19 cellular contexts compared by ENCODE assay signal in genomic region chr18:22605736-22606135, GRCh38.
DNase-seq lines count a peak whose midpoint lies in the region; TF ChIP-seq lines count a peak whose summit lies in the region.
"Had no signal": no experiment of that assay in that cellular context is flagged by ENCODE, and none has a peak within 500 bp of the region (broad histone marks: within the 10 kb centered on the region; RNA-seq: fewer than 3 reads in every experiment).

No MANE protein-coding gene starts in this region.

- no peak for TF ChIP-seq POLR2A in breast epithelium (IDR thresholded peaks at IDR 0.05)

- intact Hi-C loops in mammary epithelial cell (cut with micrococcal nuclease) (no loop called here), breast epithelium (cut with DNase I; ENCODE audit: low total_unique reads) (no loop called here)
- intact Hi-C loops in activated CD4-positive, alpha-beta memory T cell treated with anti-CD3 and anti-CD28 coated beads for 36 hours (cut with micrococcal nuclease), result no loop called here

- DNase-seq in mammary epithelial cell, result peak; percentile 18
- no peak for DNase-seq in breast epithelium (ENCODE audit: low spot score in 2 of 2)
- DNase-seq in epithelial cell of esophagus (ENCODE audit: low read depth), result peak; percentile 59
- DNase-seq in trophoblast cell, result peak; percentile 67 to 95
- DNase-seq in type B pancreatic cell (ENCODE audit: extremely low spot score, unreplicated experiment), result no peak
- no peak for DNase-seq in caudate nucleus (lab: John Stamatoyannopoulos, UW)
- no peak for DNase-seq in SK-N-DZ (ENCODE audit: low spot score)
- no peak for DNase-seq in activated CD4-positive, alpha-beta memory T cell treated with anti-CD3 and anti-CD28 coated beads for 36 hours
- DNase-seq: Caco-2; CD4-positive, CD25-positive, alpha-beta regulatory T cell; CD8-positive, alpha-beta T cell; DMS153; DND-41; GOT3; HFFc6 had no signal

- H3K79me2 ChIP-seq in mammary epithelial cell (ENCODE audit: insufficient read depth, low read length) (no peaks in the 10 kb centered on the region), trophoblast cell (ENCODE audit: control insufficient read depth, insufficient read depth, low read length, poor library complexity) (no peaks in the 10 kb centered on the region)

- no peak for TF ChIP-seq CTCF in mammary epithelial cell (conservative IDR thresholded peaks at IDR 0.05 in 1 of 2, IDR thresholded peaks at IDR 0.05 in 1 of 2; ENCODE audit: extremely low read depth in 1 of 2, insufficient read depth in 1 of 2, low read depth in 1 of 2, low read length in 2 of 2)
- TF ChIP-seq CTCF in breast epithelium (IDR thresholded peaks at IDR 0.05), result no peak
- no peak for TF ChIP-seq CTCF in epithelial cell of esophagus (IDR thresholded peaks at IDR 0.05; ENCODE audit: insufficient read depth, low read depth, low read length, missing control alignments)
- no peak for TF ChIP-seq CTCF in type B pancreatic cell (conservative IDR thresholded peaks at IDR 0.05)

- H3K27ac ChIP-seq in mammary epithelial cell (ENCODE audit: insufficient read depth, low read depth, low read length) (no peak overlapping the region), breast epithelium (peak overlapping the region in 1 of 2 donors; percentile 83), trophoblast cell (ENCODE audit: low read depth, low read length) (no peak overlapping the region), caudate nucleus (ENCODE audit: low read depth, low read length) (no peak overlapping the region)
- H3K27ac ChIP-seq: BLaER1, C4-2B had no signal

- H2BK12ac ChIP-seq in trophoblast cell (ENCODE audit: low read length), result no peak overlapping the region

- H3K18ac ChIP-seq in trophoblast cell (ENCODE audit: low read length), result no peak overlapping the region

- H3K4me1 Mint-ChIP-seq in type B pancreatic cell (ENCODE audit: unreplicated experiment), result peaks cover 5% of the 10 kb centered on the region
- no peaks in the 10 kb centered on the region for H3K4me1 Mint-ChIP-seq in activated CD4-positive, alpha-beta memory T cell treated with anti-CD3 and anti-CD28 coated beads for 36 hours (ENCODE audit: low read depth)
- H3K4me1 Mint-ChIP-seq: B cell; CD4-positive, CD25-positive, alpha-beta regulatory T cell had no signal

- H3K27ac Mint-ChIP-seq in type B pancreatic cell, result peak overlapping the region; percentile 39
- no peak overlapping the region for H3K27ac Mint-ChIP-seq in activated CD4-positive, alpha-beta memory T cell treated with anti-CD3 and anti-CD28 coated beads for 36 hours
- H3K27ac Mint-ChIP-seq: B cell; CD4-positive, CD25-positive, alpha-beta regulatory T cell; CD8-positive, alpha-beta T cell; HFFc6 had no signal

- no peak overlapping the region for H2BK5ac ChIP-seq in trophoblast cell (ENCODE audit: low read depth, low read length, poor library complexity)

- no peak overlapping the region for H2AK5ac ChIP-seq in trophoblast cell (ENCODE audit: low read length)

- H3K4me2 ChIP-seq in mammary epithelial cell (ENCODE audit: insufficient read depth, low read depth, low read length) (peak overlapping the region; percentile 23), trophoblast cell (ENCODE audit: low read length) (no peak overlapping the region)
- H3K4me2 ChIP-seq: BLaER1 had no signal

- no peak overlapping the region for H3K4ac ChIP-seq in trophoblast cell (ENCODE audit: low read depth, low read length)

- no peaks in the 10 kb centered on the region for H3K36me3 ChIP-seq in mammary epithelial cell (ENCODE audit: insufficient read depth, low read length)
- no peaks in the 10 kb centered on the region for H3K36me3 ChIP-seq in breast epithelium
- no peaks in the 10 kb centered on the region for H3K36me3 ChIP-seq in trophoblast cell (ENCODE audit: control insufficient read depth in 1 of 2, insufficient read depth in 2 of 2, low read length in 2 of 2)
- H3K36me3 ChIP-seq: BLaER1, HAP-1 had no signal

- no peak overlapping the region for H4K91ac ChIP-seq in trophoblast cell (ENCODE audit: low read depth, low read length)

- in situ Hi-C loops in mammary epithelial cell (cut with MboI; ENCODE audit: low sequenced_read_pairs in 2 of 2), result no loop called here

- no peak overlapping the region for H3K4me3 ChIP-seq in mammary epithelial cell (replicated peaks in 1 of 3; ENCODE audit: insufficient read depth in 1 of 3, low read depth in 2 of 3, low read length in 3 of 3)
- no peak overlapping the region for H3K4me3 ChIP-seq in breast epithelium
- no peak overlapping the region for H3K4me3 ChIP-seq in epithelial cell of esophagus (ENCODE audit: low read length)
- H3K4me3 ChIP-seq in trophoblast cell (ENCODE audit: low read depth, low read length), result no peak overlapping the region
- H3K4me3 ChIP-seq: BLaER1, HAP-1 had no signal

- H4K12ac ChIP-seq in trophoblast cell (ENCODE audit: low read depth, low read length), result no peak overlapping the region

- H3K9me3 ChIP-seq in mammary epithelial cell (replicated peaks; ENCODE audit: insufficient read depth, low read length) (no peaks in the 10 kb centered on the region), breast epithelium (no peaks in the 10 kb centered on the region), trophoblast cell (ENCODE audit: insufficient read depth, low read depth, low read length) (peaks cover 3% of the 10 kb centered on the region)
- H3K9me3 ChIP-seq: BLaER1, Caco-2, HAP-1 had no signal

- H2BK120ac ChIP-seq in trophoblast cell (ENCODE audit: insufficient read depth, low read length, poor library complexity), result no peak overlapping the region

- H3K79me1 ChIP-seq in trophoblast cell (ENCODE audit: low read length), result no peaks in the 10 kb centered on the region

- H3K27me3 Mint-ChIP-seq in type B pancreatic cell, result no peaks in the 10 kb centered on the region
- H3K27me3 Mint-ChIP-seq in activated CD4-positive, alpha-beta memory T cell treated with anti-CD3 and anti-CD28 coated beads for 36 hours, result no peaks in the 10 kb centered on the region

- no peak overlapping the region for H4K8ac ChIP-seq in trophoblast cell (ENCODE audit: low read depth, low read length)

- no peaks in the 10 kb centered on the region for H3K36me3 Mint-ChIP-seq in type B pancreatic cell
- no peaks in the 10 kb centered on the region for H3K36me3 Mint-ChIP-seq in activated CD4-positive, alpha-beta memory T cell treated with anti-CD3 and anti-CD28 coated beads for 36 hours
- H3K36me3 Mint-ChIP-seq: CD4-positive, CD25-positive, alpha-beta regulatory T cell; CD8-positive, alpha-beta T cell had no signal

- H3K14ac ChIP-seq in trophoblast cell (ENCODE audit: low read length), result no peak overlapping the region

- H3K27me3 ChIP-seq in mammary epithelial cell (ENCODE audit: insufficient read depth, low read length) (no peaks in the 10 kb centered on the region), breast epithelium (no peaks in the 10 kb centered on the region), trophoblast cell (ENCODE audit: insufficient read depth, low read length) (no peaks in the 10 kb centered on the region)
- H3K27me3 ChIP-seq: BLaER1 had no signal

- H3K4me1 ChIP-seq in mammary epithelial cell (ENCODE audit: insufficient read depth, low read length) (peaks cover 15% of the 10 kb centered on the region), breast epithelium (no peaks in the 10 kb centered on the region), trophoblast cell (ENCODE audit: control insufficient read depth in 1 of 2, insufficient read depth in 2 of 2, low read length in 2 of 2) (peaks cover 0 to 9% of the 10 kb centered on the region in 2 experiments)
- H3K4me1 ChIP-seq: BLaER1, Caco-2, HAP-1 had no signal

- no TSS peak for BruUV-seq in mammary epithelial cell (replicated peaks; lab: Mats Ljungman, UMichigan)

- H3K4me3 Mint-ChIP-seq in type B pancreatic cell, result no peak overlapping the region
- no peak overlapping the region for H3K4me3 Mint-ChIP-seq in activated CD4-positive, alpha-beta memory T cell treated with anti-CD3 and anti-CD28 coated beads for 36 hours
- H3K4me3 Mint-ChIP-seq: B cell; CD4-positive, CD25-positive, alpha-beta regulatory T cell; CD8-positive, alpha-beta T cell; HFFc6 had no signal

- no peak overlapping the region for H3K23ac ChIP-seq in trophoblast cell (ENCODE audit: low read length)

- peak overlapping the region; percentile 57 for H2AFZ ChIP-seq in mammary epithelial cell (ENCODE audit: low read depth, low read length)
- no peak overlapping the region for H2AFZ ChIP-seq in trophoblast cell (ENCODE audit: insufficient read depth, low read length, poor library complexity)

- H4K20me1 ChIP-seq in mammary epithelial cell (ENCODE audit: insufficient read depth, low read length), result no peaks in the 10 kb centered on the region
- H4K20me1 ChIP-seq: BLaER1 had no signal

- dilution Hi-C loops in mammary epithelial cell (cut with HindIII; ENCODE audit: low sequenced_read_pairs), result no loop called here

- H3K9ac ChIP-seq in mammary epithelial cell (ENCODE audit: insufficient read depth, low read length), result no peak overlapping the region
- no peak overlapping the region for H3K9ac ChIP-seq in trophoblast cell (ENCODE audit: low read length)
- H3K9ac ChIP-seq: BLaER1 had no signal

- CTCF ChIA-PET in mammary epithelial cell (lab: Charles Lee; ENCODE audit: low non-redundant PET), result no interaction called here
- CTCF ChIA-PET in activated CD4-positive, alpha-beta memory T cell treated with anti-CD3 and anti-CD28 coated beads for 36 hours (lab: Charles Lee), result no interaction called here

- 9% methylated on average over 4 of the region's 4 CpGs for WGBS in mammary epithelial cell (ENCODE audit: low coverage, missing lambda C conversion rate)
- no CpG with 5 or more reads among the region's 4 CpGs for WGBS in trophoblast cell (ENCODE audit: extremely low coverage, insufficient coverage, insufficient read length)

- POLR2A ChIA-PET in activated CD4-positive, alpha-beta memory T cell treated with anti-CD3 and anti-CD28 coated beads for 36 hours (lab: Charles Lee), result no interaction called here

- H3K9me3 Mint-ChIP-seq in type B pancreatic cell, result peaks cover 5% of the 10 kb centered on the region
- H3K9me3 Mint-ChIP-seq in activated CD4-positive, alpha-beta memory T cell treated with anti-CD3 and anti-CD28 coated beads for 36 hours, result no peaks in the 10 kb centered on the region
- H3K9me3 Mint-ChIP-seq: CD8-positive, alpha-beta T cell; HFFc6 had no signal

Comparison
In these comparisons a context has a peak if more than half of its experiments do, and no peak if none do; other contexts are left out.
1. DNase-seq: peak in mammary epithelial cell (single experiment), epithelial cell of esophagus (single experiment) and trophoblast cell (2 of 2); none in breast epithelium (0 of 2), type B pancreatic cell (single experiment), caudate nucleus (0 of 61), SK-N-DZ (single experiment) and activated CD4-positive, alpha-beta memory T cell treated with anti-CD3 and anti-CD28 coated beads for 36 hours (single experiment).